In genomic region chr5:108523360-108523759, GRCh38 we compare ENCODE assay signal across 23 cellular contexts.
DNase-seq lines count a peak whose midpoint lies in the region; ATAC-seq lines count a peak whose summit lies in the region.
"Had no signal": no experiment of that assay in that cellular context is flagged by ENCODE, and none has a peak within 500 bp of the region (broad histone marks: within the 10 kb centered on the region; RNA-seq: fewer than 3 reads in every experiment).

No MANE protein-coding gene starts in this region.

- H3K27me3 Mint-ChIP-seq in IgD-negative memory B cell: peaks cover 1% of the 10 kb centered on the region
- no peaks in the 10 kb centered on the region for H3K27me3 Mint-ChIP-seq in stimulated activated memory B cell treated with anti-CD40 and anti-IgM and Interleukin-4, amounts not matched to agents 10 μg/mL and 1 μg/mL and 100 μg/mL, for 72 hours
- H3K27me3 Mint-ChIP-seq: progenitor cell of endocrine pancreas had no signal

- in situ Hi-C loops in G401 (cut with HindIII; ENCODE audit: low sequenced_read_pairs): no loop called here

- peaks cover 2 to 15% (median 7%) of the 10 kb centered on the region in 3 donors for H3K9me3 Mint-ChIP-seq in IgD-negative memory B cell
- H3K9me3 Mint-ChIP-seq in stimulated activated memory B cell treated with anti-CD40 and anti-IgM and Interleukin-4, amounts not matched to agents 10 μg/mL and 1 μg/mL and 100 μg/mL, for 72 hours: peaks cover 5% of the 10 kb centered on the region

- peak overlapping the region in 2 of 3 donors; percentile 3 to 71 for H3K27ac Mint-ChIP-seq in IgD-negative memory B cell
- H3K27ac Mint-ChIP-seq in stimulated activated memory B cell treated with anti-CD40 and anti-IgM and Interleukin-4, amounts not matched to agents 10 μg/mL and 1 μg/mL and 100 μg/mL, for 72 hours: peak overlapping the region; percentile 52
- H3K27ac Mint-ChIP-seq: activated naive CD8-positive, alpha-beta T cell treated with anti-CD3 and anti-CD28 coated beads, Interleukin-2, amount 50 U/mL, for 24 hours; progenitor cell of endocrine pancreas had no signal

- H3K4me3 Mint-ChIP-seq in IgD-negative memory B cell: peak overlapping the region in 1 of 4 donors; percentile 68
- no peak overlapping the region for H3K4me3 Mint-ChIP-seq in stimulated activated memory B cell treated with anti-CD40 and anti-IgM and Interleukin-4, amounts not matched to agents 10 μg/mL and 1 μg/mL and 100 μg/mL, for 72 hours
- H3K4me3 Mint-ChIP-seq: activated naive CD8-positive, alpha-beta T cell treated with anti-CD3 and anti-CD28 coated beads, Interleukin-2, amount 50 U/mL, for 24 hours; central memory CD8-positive, alpha-beta T cell had no signal

- ATAC-seq in GM18511 (IDR thresholded peaks at IDR 0.05; ENCODE audit: unreplicated experiment) (peak; percentile 26), GM21619 (IDR thresholded peaks at IDR 0.05; ENCODE audit: unreplicated experiment) (peak; percentile 21), HG02610 (IDR thresholded peaks at IDR 0.05; ENCODE audit: unreplicated experiment) (no peak)
- peak; percentile 61 for ATAC-seq in stimulated activated memory B cell treated with anti-CD40 and anti-IgM and Interleukin-4, amounts not matched to agents 10 μg/mL and 1 μg/mL and 100 μg/mL, for 72 hours
- ATAC-seq: activated naive CD8-positive, alpha-beta T cell treated with anti-CD3 and anti-CD28 coated beads, Interleukin-2, amount 50 U/mL, for 24 hours; K562 had no signal

- DNase-seq in G401 (ENCODE audit: low spot score): no peak
- no peak for DNase-seq in SKM-1 (lab: John Stamatoyannopoulos, UW; ENCODE audit: unreplicated experiment)
- DNase-seq: activated CD4-positive, alpha-beta T cell treated with anti-CD3 and anti-CD28 coated beads for 1 hour; activated CD8-positive, alpha-beta memory T cell treated with anti-CD3 and anti-CD28 coated beads for 24 hours; activated gamma-delta T cell treated with Interleukin-2 at 50 U/mL for 16 hours; activated naive CD8-positive, alpha-beta T cell treated with anti-CD3 and anti-CD28 coated beads, Interleukin-2, amount 50 U/mL, for 24 hours; activated T-cell treated with anti-CD3 and anti-CD28 coated beads, Interleukin-2, amount 50 U/mL, for 1 hour; mammary epithelial cell; NCI-H1436 treated with DMSO at 0.1 percent for 48 hours; NCI-H2171; NCI-H510A treated with DMSO at 0.1 percent for 48 hours; NK-92 treated with Interleukin-12 subunit alpha and Interleukin-12 subunit beta, amount 100 ng/mL, for 24 hours; sigmoid colon; T-helper 1 cell; transverse colon had no signal

- no peaks in the 10 kb centered on the region for H3K36me3 Mint-ChIP-seq in IgD-negative memory B cell
- H3K36me3 Mint-ChIP-seq in stimulated activated memory B cell treated with anti-CD40 and anti-IgM and Interleukin-4, amounts not matched to agents 10 μg/mL and 1 μg/mL and 100 μg/mL, for 72 hours: peaks cover 7% of the 10 kb centered on the region

- peaks cover 40 to 42% (median 42%) of the 10 kb centered on the region in 3 donors for H3K4me1 Mint-ChIP-seq in IgD-negative memory B cell
- peaks cover 38% of the 10 kb centered on the region for H3K4me1 Mint-ChIP-seq in stimulated activated memory B cell treated with anti-CD40 and anti-IgM and Interleukin-4, amounts not matched to agents 10 μg/mL and 1 μg/mL and 100 μg/mL, for 72 hours
- H3K4me1 Mint-ChIP-seq: activated naive CD8-positive, alpha-beta T cell treated with anti-CD3 and anti-CD28 coated beads, Interleukin-2, amount 50 U/mL, for 24 hours had no signal
